11 cellular contexts compared by ENCODE assay signal in genomic region chr13:41492432-41493267, GRCh38. TPM values are rescaled to one million over a fixed set of nuclear protein-coding genes. Genes with fewer than 3 reads are reported as not detected.
DNase-seq lines count a peak whose midpoint lies in the region; ATAC-seq and TF ChIP-seq lines count a peak whose summit lies in the region.
"Had no signal": no experiment of that assay in that cellular context is flagged by ENCODE, and none has a peak within 500 bp of the region (broad histone marks: within the 10 kb centered on the region; RNA-seq: fewer than 3 reads in every experiment).

No MANE protein-coding gene starts in this region.

- peak overlapping the region; percentile 49 for H3K4me2 ChIP-seq in OCI-LY3 (ENCODE audit: low read length)

- DNase-seq in naive B cell (peak; percentile 46), breast epithelium (ENCODE audit: low spot score in 2 of 2) (no peak), glutamatergic neuron (no peak), posterior cingulate gyrus (no peak), NCI-H2029 treated with DMSO at 0.1 percent for 48 hours (lab: John Stamatoyannopoulos, UW) (no peak)
- DNase-seq: H9 had no signal

- CTCF ChIA-PET in HEK293 (lab: Yijun Ruan, JAX) = interaction anchor here (0.6 kb wide), 1 partner anchor 863 kb away, joined by 3 read pairs; no protein-coding TSS in a partner anchor

- no peaks in the 10 kb centered on the region for H4K20me1 ChIP-seq in OCI-LY3 (ENCODE audit: insufficient read depth, low read length)

- H3K4me1 ChIP-seq in HEK293 (ENCODE audit: control insufficient read depth, insufficient read depth, low read length) (no peaks in the 10 kb centered on the region), OCI-LY3 (ENCODE audit: low read length) (peaks cover 27% of the 10 kb centered on the region), breast epithelium (peaks cover 0 to 5% of the 10 kb centered on the region in 2 donors)

- H3K4me3 ChIP-seq in HEK293 (ENCODE audit: low read depth, low read length) (no peak overlapping the region), OCI-LY3 (ENCODE audit: low read length) (no peak overlapping the region; the same call in 1 of the 2 replicates), breast epithelium (no peak overlapping the region)
- H3K4me3 ChIP-seq: SJSA1 had no signal

- no peaks in the 10 kb centered on the region for H3K79me2 ChIP-seq in OCI-LY3 (ENCODE audit: low read length)

- H2AFZ ChIP-seq in OCI-LY3 (ENCODE audit: low read depth, low read length) = peak overlapping the region; percentile 87

- TF ChIP-seq POLR2A in breast epithelium (IDR thresholded peaks at IDR 0.05) = no peak

- peak overlapping the region in 4 of 6 donors; percentile 66 to 95 (median 78) for H3K27ac Mint-ChIP-seq in naive B cell
- no peak overlapping the region for H3K27ac Mint-ChIP-seq in glutamatergic neuron (ENCODE audit: unreplicated experiment)
- H3K27ac Mint-ChIP-seq: H9 had no signal

- H3K27me3 ChIP-seq in OCI-LY3 (ENCODE audit: low read depth, low read length) (no peaks in the 10 kb centered on the region), breast epithelium (no peaks in the 10 kb centered on the region)
- H3K27me3 ChIP-seq: SJSA1 had no signal

- no peaks in the 10 kb centered on the region for H3K36me3 Mint-ChIP-seq in naive B cell
- H3K36me3 Mint-ChIP-seq in glutamatergic neuron (ENCODE audit: unreplicated experiment) = no peaks in the 10 kb centered on the region

- ATAC-seq in GM18868 (IDR thresholded peaks at IDR 0.05; ENCODE audit: unreplicated experiment) = peak; percentile 65
- ATAC-seq in naive B cell (ENCODE audit: low read depth in 2 of 2) = peak; percentile 88 to 90

- H3K36me3 ChIP-seq in HEK293 (ENCODE audit: control insufficient read depth in 2 of 2, insufficient read depth in 1 of 2, low read length in 2 of 2) (no peaks in the 10 kb centered on the region), OCI-LY3 (replicated peaks; ENCODE audit: low read depth, low read length) (no peaks in the 10 kb centered on the region), breast epithelium (no peaks in the 10 kb centered on the region)
- H3K36me3 ChIP-seq: SJSA1 had no signal

- peaks cover 27 to 31% (median 29%) of the 10 kb centered on the region in 3 donors for H3K4me1 Mint-ChIP-seq in naive B cell
- no peaks in the 10 kb centered on the region for H3K4me1 Mint-ChIP-seq in glutamatergic neuron (ENCODE audit: low read depth, unreplicated experiment)

- peaks cover 0 to 2% (median 0%) of the 10 kb centered on the region in 7 donors for H3K9me3 Mint-ChIP-seq in naive B cell
- H3K9me3 Mint-ChIP-seq in glutamatergic neuron (ENCODE audit: unreplicated experiment) = no peaks in the 10 kb centered on the region
- H3K9me3 Mint-ChIP-seq: H9, neural crest cell had no signal

- intact Hi-C loops in breast epithelium (cut with DNase I; ENCODE audit: low total_unique reads) = no loop called here
- intact Hi-C loops in posterior cingulate gyrus (cut with DNase I) = no loop called here

- POLR2A ChIA-PET in HEK293 (lab: Yijun Ruan, JAX) = no interaction called here

- peaks cover 0 to 5% (median 4%) of the 10 kb centered on the region in 3 donors for H3K27me3 Mint-ChIP-seq in naive B cell
- peaks cover 2% of the 10 kb centered on the region for H3K27me3 Mint-ChIP-seq in glutamatergic neuron (ENCODE audit: unreplicated experiment)

- H3K27ac ChIP-seq in HEK293 (ENCODE audit: extremely low read depth, low read depth, low read length) (no peak overlapping the region), OCI-LY3 (ENCODE audit: low read length) (peak overlapping the region; percentile 46), breast epithelium (no peak overlapping the region)
- H3K27ac ChIP-seq: SJSA1 had no signal

- peak overlapping the region; percentile 31; the same call in 1 of the 2 replicates for H3K9ac ChIP-seq in OCI-LY3 (ENCODE audit: low read length)

- TF ChIP-seq CTCF in HEK293 (tag by site-specific recombination; IDR thresholded peaks at IDR 0.05) (no peak), OCI-LY3 (IDR thresholded peaks at IDR 0.05; ENCODE audit: low read depth, low read length) (no peak), breast epithelium (IDR thresholded peaks at IDR 0.05) (no peak), glutamatergic neuron (IDR thresholded peaks at IDR 0.05; ENCODE audit: partially characterized antibody, unreplicated experiment) (no peak)

- H3K9me3 ChIP-seq in HEK293 (ENCODE audit: control insufficient read depth, insufficient read depth, low read depth, low read length) (no peaks in the 10 kb centered on the region), OCI-LY3 (ENCODE audit: insufficient read depth, low read length) (no peaks in the 10 kb centered on the region), breast epithelium (no peaks in the 10 kb centered on the region)
- H3K9me3 ChIP-seq: SJSA1 had no signal

- H3K4me3 Mint-ChIP-seq in naive B cell (peak overlapping the region in 5 of 8 donors; percentile 21 to 80 (median 70)), glutamatergic neuron (ENCODE audit: unreplicated experiment) (no peak overlapping the region)
- H3K4me3 Mint-ChIP-seq: H9, neural crest cell had no signal

TF ChIP-seq in HEK293, 187 proteins besides CTCF, POLR2A, EP300 and RAD21:
- no peak for TF ChIP-seq ZNF169 (tag by site-specific recombination; IDR thresholded peaks at IDR 0.05)
- 0 out of 2 replicates have a peak, but pooled peaks have one; percentile 17 for TF ChIP-seq PRDM1 (tag by site-specific recombination; IDR thresholded peaks at IDR 0.05)

RNA-seq across cellular contexts. Expression of gene RGCC, which starts 35.3 kb away (rescaled TPM):
- 1 to 10 TPM in 4 of 6 donors, under 1 TPM in 1, not detected in 1; 0.88 to 7.7 (median 2.5) TPM for polyA plus RNA-seq in naive B cell (ENCODE audit: low read depth in 6 of 6)
- total RNA-seq in breast epithelium (100 to 1,000 TPM in 1 of 3 donors, 10 to 100 TPM in 2; 91.8 to 112 (median 95.7) TPM), glutamatergic neuron (ENCODE audit: unreplicated experiment) (not detected)
- total RNA-seq: H9 had no signal

Comparison
In these comparisons a context has a peak if more than half of its experiments do, and no peak if none do; other contexts are left out.
1. RNA of gene RGCC, which starts 35.3 kb away (total RNA-seq): 91.8 to 112 TPM in breast epithelium; not detected in glutamatergic neuron (single experiment); every median in the first group is over 10 times any median in the second.